19 cellular contexts compared by ENCODE assay signal in genomic region chr6:13243033-13243432, GRCh38.
"Had no signal": no experiment of that assay in that cellular context is flagged by ENCODE, and none has a peak within 500 bp of the region (broad histone marks: within the 10 kb centered on the region; RNA-seq: fewer than 3 reads in every experiment).

No MANE protein-coding gene starts in this region.

- H3K27me3 ChIP-seq: esophagus muscularis mucosa, neutrophil, tibial artery, upper lobe of left lung, uterus had no signal

- H3K4me3 Mint-ChIP-seq: dendritic cell treated with granulocyte-macrophage colony-stimulating factor and Interleukin-4, amounts not matched to agents 40 ng/mL and 50 ng/mL, for 4 days; effector memory CD8-positive, alpha-beta T cell; naive thymus-derived CD8-positive, alpha-beta T cell; stimulated activated effector memory CD8-positive, alpha-beta T cell treated with anti-CD3 and anti-CD28 coated beads, Interleukin-12 subunit alpha, Interleukin-12 subunit beta, amount 100 ng/mL, for 72 hours had no signal

- H3K36me3 Mint-ChIP-seq: stimulated activated effector memory CD8-positive, alpha-beta T cell treated with anti-CD3 and anti-CD28 coated beads, Interleukin-12 subunit alpha, Interleukin-12 subunit beta, amount 100 ng/mL, for 72 hours had no signal

- H3K27ac Mint-ChIP-seq: dendritic cell treated with granulocyte-macrophage colony-stimulating factor and Interleukin-4, amounts not matched to agents 40 ng/mL and 50 ng/mL, for 4 days; effector memory CD8-positive, alpha-beta T cell; naive thymus-derived CD8-positive, alpha-beta T cell; stimulated activated effector memory CD8-positive, alpha-beta T cell treated with anti-CD3 and anti-CD28 coated beads, Interleukin-12 subunit alpha, Interleukin-12 subunit beta, amount 100 ng/mL, for 72 hours had no signal

- H3K27me3 Mint-ChIP-seq: dendritic cell treated with granulocyte-macrophage colony-stimulating factor and Interleukin-4, amounts not matched to agents 40 ng/mL and 50 ng/mL, for 4 days had no signal

- H3K4me3 ChIP-seq: esophagus muscularis mucosa, mucosa of descending colon, tibial artery, upper lobe of left lung, uterus had no signal

- H3K9me3 ChIP-seq: esophagus muscularis mucosa, mucosa of descending colon, neutrophil, tibial artery, upper lobe of left lung, uterus had no signal

- H3K36me3 ChIP-seq: neutrophil, uterus had no signal

- H3K4me1 Mint-ChIP-seq: stimulated activated effector memory CD8-positive, alpha-beta T cell treated with anti-CD3 and anti-CD28 coated beads, Interleukin-12 subunit alpha, Interleukin-12 subunit beta, amount 100 ng/mL, for 72 hours had no signal

- ATAC-seq: effector memory CD8-positive, alpha-beta T cell; mucosa of descending colon; naive thymus-derived CD8-positive, alpha-beta T cell; right cardiac atrium; stimulated activated effector memory CD8-positive, alpha-beta T cell treated with anti-CD3 and anti-CD28 coated beads, Interleukin-12 subunit alpha, Interleukin-12 subunit beta, amount 100 ng/mL, for 72 hours; stimulated activated naive CD8-positive, alpha-beta T cell treated with anti-CD3 and anti-CD28 coated beads, Interleukin-15, Interleukin-2, amounts not matched to agents 100 U/mL and 50 U/mL, for 24 hours had no signal

- H3K4me1 ChIP-seq: esophagus muscularis mucosa, tibial artery, upper lobe of left lung, uterus had no signal

- H3K27ac ChIP-seq: epithelial cell of prostate, esophagus muscularis mucosa, neutrophil, tibial artery, upper lobe of left lung, uterus had no signal

- DNase-seq: effector memory CD8-positive, alpha-beta T cell; foreskin melanocyte; head of caudate nucleus; hippocampal formation; kidney glomerular epithelial cell; mucosa of descending colon; naive thymus-derived CD8-positive, alpha-beta T cell; right cardiac atrium; stimulated activated CD4-positive, alpha-beta T cell treated with anti-CD3 and anti-CD28 coated beads, Interleukin-4, amount 100 ng/mL, for 1 hour; stimulated activated CD8-positive, alpha-beta memory T cell treated with anti-CD3 and anti-CD28 coated beads, Interleukin-4, amount 100 ng/mL, for 48 hours; stimulated activated naive CD8-positive, alpha-beta T cell treated with anti-CD3 and anti-CD28 coated beads, Interleukin-15, Interleukin-2, amounts not matched to agents 100 U/mL and 50 U/mL, for 24 hours; tibial artery; upper lobe of left lung; uterus had no signal
